Comparison of ENCODE assay signal across 2 cellular contexts in genomic region chr2:208210688-208211451, GRCh38.
TF ChIP-seq lines count a peak whose summit lies in the region.

No MANE protein-coding gene starts in this region.

TF ChIP-seq in GM23338, 12 proteins besides CTCF, POLR2A, EP300 and RAD21:
- TF ChIP-seq ZNF331 (CRISPR knock-in tag; IDR thresholded peaks at IDR 0.05; ENCODE audit: low read depth) (no peak), JUNB (IDR thresholded peaks at IDR 0.05; ENCODE audit: unreplicated experiment) (no peak), EZH2 (IDR thresholded peaks at IDR 0.05; ENCODE audit: low read depth, unreplicated experiment) (no peak), CREB1 (CRISPR knock-in tag; IDR thresholded peaks at IDR 0.05; ENCODE audit: low read depth) (no peak), ZNF114 (CRISPR knock-in tag; IDR thresholded peaks at IDR 0.05) (no peak), EZH2phosphoT487 (IDR thresholded peaks at IDR 0.05; ENCODE audit: unreplicated experiment) (no peak), ETS1 (IDR thresholded peaks at IDR 0.05) (no peak), STAT1 (IDR thresholded peaks at IDR 0.05; ENCODE audit: unreplicated experiment) (no peak), NANOG (IDR thresholded peaks at IDR 0.05; ENCODE audit: borderline replicate concordance) (no peak), POLR2AphosphoS5 (IDR thresholded peaks at IDR 0.05; ENCODE audit: low read depth) (no peak)
- TF ChIP-seq, protein P1, sequence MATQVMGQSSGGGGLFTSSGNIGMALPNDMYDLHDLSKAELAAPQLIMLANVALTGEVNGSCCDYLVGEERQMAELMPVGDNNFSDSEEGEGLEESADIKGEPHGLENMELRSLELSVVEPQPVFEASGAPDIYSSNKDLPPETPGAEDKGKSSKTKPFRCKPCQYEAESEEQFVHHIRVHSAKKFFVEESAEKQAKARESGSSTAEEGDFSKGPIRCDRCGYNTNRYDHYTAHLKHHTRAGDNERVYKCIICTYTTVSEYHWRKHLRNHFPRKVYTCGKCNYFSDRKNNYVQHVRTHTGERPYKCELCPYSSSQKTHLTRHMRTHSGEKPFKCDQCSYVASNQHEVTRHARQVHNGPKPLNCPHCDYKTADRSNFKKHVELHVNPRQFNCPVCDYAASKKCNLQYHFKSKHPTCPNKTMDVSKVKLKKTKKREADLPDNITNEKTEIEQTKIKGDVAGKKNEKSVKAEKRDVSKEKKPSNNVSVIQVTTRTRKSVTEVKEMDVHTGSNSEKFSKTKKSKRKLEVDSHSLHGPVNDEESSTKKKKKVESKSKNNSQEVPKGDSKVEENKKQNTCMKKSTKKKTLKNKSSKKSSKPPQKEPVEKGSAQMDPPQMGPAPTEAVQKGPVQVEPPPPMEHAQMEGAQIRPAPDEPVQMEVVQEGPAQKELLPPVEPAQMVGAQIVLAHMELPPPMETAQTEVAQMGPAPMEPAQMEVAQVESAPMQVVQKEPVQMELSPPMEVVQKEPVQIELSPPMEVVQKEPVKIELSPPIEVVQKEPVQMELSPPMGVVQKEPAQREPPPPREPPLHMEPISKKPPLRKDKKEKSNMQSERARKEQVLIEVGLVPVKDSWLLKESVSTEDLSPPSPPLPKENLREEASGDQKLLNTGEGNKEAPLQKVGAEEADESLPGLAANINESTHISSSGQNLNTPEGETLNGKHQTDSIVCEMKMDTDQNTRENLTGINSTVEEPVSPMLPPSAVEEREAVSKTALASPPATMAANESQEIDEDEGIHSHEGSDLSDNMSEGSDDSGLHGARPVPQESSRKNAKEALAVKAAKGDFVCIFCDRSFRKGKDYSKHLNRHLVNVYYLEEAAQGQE (IDR thresholded peaks at IDR 0.05; ENCODE audit: unreplicated experiment): no peak
- TF ChIP-seq, protein P2, sequence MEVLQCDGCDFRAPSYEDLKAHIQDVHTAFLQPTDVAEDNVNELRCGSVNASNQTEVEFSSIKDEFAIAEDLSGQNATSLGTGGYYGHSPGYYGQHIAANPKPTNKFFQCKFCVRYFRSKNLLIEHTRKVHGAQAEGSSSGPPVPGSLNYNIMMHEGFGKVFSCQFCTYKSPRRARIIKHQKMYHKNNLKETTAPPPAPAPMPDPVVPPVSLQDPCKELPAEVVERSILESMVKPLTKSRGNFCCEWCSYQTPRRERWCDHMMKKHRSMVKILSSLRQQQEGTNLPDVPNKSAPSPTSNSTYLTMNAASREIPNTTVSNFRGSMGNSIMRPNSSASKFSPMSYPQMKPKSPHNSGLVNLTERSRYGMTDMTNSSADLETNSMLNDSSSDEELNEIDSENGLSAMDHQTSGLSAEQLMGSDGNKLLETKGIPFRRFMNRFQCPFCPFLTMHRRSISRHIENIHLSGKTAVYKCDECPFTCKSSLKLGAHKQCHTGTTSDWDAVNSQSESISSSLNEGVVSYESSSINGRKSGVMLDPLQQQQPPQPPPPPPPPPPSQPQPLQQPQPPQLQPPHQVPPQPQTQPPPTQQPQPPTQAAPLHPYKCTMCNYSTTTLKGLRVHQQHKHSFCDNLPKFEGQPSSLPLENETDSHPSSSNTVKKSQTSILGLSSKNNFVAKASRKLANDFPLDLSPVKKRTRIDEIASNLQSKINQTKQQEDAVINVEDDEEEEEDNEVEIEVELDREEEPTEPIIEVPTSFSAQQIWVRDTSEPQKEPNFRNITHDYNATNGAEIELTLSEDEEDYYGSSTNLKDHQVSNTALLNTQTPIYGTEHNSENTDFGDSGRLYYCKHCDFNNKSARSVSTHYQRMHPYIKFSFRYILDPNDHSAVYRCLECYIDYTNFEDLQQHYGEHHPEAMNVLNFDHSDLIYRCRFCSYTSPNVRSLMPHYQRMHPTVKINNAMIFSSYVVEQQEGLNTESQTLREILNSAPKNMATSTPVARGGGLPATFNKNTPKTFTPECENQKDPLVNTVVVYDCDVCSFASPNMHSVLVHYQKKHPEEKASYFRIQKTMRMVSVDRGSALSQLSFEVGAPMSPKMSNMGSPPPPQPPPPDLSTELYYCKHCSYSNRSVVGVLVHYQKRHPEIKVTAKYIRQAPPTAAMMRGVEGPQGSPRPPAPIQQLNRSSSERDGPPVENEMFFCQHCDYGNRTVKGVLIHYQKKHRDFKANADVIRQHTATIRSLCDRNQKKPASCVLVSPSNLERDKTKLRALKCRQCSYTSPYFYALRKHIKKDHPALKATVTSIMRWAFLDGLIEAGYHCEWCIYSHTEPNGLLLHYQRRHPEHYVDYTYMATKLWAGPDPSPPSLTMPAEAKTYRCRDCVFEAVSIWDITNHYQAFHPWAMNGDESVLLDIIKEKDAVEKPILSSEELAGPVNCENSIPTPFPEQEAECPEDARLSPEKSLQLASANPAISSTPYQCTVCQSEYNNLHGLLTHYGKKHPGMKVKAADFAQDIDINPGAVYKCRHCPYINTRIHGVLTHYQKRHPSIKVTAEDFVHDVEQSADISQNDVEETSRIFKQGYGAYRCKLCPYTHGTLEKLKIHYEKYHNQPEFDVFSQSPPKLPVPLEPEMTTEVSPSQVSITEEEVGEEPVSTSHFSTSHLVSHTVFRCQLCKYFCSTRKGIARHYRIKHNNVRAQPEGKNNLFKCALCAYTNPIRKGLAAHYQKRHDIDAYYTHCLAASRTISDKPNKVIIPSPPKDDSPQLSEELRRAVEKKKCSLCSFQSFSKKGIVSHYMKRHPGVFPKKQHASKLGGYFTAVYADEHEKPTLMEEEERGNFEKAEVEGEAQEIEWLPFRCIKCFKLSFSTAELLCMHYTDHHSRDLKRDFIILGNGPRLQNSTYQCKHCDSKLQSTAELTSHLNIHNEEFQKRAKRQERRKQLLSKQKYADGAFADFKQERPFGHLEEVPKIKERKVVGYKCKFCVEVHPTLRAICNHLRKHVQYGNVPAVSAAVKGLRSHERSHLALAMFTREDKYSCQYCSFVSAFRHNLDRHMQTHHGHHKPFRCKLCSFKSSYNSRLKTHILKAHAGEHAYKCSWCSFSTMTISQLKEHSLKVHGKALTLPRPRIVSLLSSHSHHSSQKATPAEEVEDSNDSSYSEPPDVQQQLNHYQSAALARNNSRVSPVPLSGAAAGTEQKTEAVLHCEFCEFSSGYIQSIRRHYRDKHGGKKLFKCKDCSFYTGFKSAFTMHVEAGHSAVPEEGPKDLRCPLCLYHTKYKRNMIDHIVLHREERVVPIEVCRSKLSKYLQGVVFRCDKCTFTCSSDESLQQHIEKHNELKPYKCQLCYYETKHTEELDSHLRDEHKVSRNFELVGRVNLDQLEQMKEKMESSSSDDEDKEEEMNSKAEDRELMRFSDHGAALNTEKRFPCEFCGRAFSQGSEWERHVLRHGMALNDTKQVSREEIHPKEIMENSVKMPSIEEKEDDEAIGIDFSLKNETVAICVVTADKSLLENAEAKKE (CRISPR knock-in tag; IDR thresholded peaks at IDR 0.05): no peak

TF ChIP-seq in K562, 482 proteins besides CTCF, POLR2A, EP300 and RAD21 (continues in another document):
- TF ChIP-seq MBD2 (IDR thresholded peaks at IDR 0.05; ENCODE audit: borderline replicate concordance, low read depth): no peak
- no peak for TF ChIP-seq ZNF124 (CRISPR knock-in tag; IDR thresholded peaks at IDR 0.05)
- no peak for TF ChIP-seq POLR2B (IDR thresholded peaks at IDR 0.05; ENCODE audit: low read depth, partially characterized antibody)
- no peak for TF ChIP-seq NR2C1 (IDR thresholded peaks at IDR 0.05)
- TF ChIP-seq NR2C1 (tag; IDR thresholded peaks at IDR 0.05): no peak
- no peak for TF ChIP-seq ZFP1 (CRISPR knock-in tag; IDR thresholded peaks at IDR 0.05)
- TF ChIP-seq, protein P3, sequence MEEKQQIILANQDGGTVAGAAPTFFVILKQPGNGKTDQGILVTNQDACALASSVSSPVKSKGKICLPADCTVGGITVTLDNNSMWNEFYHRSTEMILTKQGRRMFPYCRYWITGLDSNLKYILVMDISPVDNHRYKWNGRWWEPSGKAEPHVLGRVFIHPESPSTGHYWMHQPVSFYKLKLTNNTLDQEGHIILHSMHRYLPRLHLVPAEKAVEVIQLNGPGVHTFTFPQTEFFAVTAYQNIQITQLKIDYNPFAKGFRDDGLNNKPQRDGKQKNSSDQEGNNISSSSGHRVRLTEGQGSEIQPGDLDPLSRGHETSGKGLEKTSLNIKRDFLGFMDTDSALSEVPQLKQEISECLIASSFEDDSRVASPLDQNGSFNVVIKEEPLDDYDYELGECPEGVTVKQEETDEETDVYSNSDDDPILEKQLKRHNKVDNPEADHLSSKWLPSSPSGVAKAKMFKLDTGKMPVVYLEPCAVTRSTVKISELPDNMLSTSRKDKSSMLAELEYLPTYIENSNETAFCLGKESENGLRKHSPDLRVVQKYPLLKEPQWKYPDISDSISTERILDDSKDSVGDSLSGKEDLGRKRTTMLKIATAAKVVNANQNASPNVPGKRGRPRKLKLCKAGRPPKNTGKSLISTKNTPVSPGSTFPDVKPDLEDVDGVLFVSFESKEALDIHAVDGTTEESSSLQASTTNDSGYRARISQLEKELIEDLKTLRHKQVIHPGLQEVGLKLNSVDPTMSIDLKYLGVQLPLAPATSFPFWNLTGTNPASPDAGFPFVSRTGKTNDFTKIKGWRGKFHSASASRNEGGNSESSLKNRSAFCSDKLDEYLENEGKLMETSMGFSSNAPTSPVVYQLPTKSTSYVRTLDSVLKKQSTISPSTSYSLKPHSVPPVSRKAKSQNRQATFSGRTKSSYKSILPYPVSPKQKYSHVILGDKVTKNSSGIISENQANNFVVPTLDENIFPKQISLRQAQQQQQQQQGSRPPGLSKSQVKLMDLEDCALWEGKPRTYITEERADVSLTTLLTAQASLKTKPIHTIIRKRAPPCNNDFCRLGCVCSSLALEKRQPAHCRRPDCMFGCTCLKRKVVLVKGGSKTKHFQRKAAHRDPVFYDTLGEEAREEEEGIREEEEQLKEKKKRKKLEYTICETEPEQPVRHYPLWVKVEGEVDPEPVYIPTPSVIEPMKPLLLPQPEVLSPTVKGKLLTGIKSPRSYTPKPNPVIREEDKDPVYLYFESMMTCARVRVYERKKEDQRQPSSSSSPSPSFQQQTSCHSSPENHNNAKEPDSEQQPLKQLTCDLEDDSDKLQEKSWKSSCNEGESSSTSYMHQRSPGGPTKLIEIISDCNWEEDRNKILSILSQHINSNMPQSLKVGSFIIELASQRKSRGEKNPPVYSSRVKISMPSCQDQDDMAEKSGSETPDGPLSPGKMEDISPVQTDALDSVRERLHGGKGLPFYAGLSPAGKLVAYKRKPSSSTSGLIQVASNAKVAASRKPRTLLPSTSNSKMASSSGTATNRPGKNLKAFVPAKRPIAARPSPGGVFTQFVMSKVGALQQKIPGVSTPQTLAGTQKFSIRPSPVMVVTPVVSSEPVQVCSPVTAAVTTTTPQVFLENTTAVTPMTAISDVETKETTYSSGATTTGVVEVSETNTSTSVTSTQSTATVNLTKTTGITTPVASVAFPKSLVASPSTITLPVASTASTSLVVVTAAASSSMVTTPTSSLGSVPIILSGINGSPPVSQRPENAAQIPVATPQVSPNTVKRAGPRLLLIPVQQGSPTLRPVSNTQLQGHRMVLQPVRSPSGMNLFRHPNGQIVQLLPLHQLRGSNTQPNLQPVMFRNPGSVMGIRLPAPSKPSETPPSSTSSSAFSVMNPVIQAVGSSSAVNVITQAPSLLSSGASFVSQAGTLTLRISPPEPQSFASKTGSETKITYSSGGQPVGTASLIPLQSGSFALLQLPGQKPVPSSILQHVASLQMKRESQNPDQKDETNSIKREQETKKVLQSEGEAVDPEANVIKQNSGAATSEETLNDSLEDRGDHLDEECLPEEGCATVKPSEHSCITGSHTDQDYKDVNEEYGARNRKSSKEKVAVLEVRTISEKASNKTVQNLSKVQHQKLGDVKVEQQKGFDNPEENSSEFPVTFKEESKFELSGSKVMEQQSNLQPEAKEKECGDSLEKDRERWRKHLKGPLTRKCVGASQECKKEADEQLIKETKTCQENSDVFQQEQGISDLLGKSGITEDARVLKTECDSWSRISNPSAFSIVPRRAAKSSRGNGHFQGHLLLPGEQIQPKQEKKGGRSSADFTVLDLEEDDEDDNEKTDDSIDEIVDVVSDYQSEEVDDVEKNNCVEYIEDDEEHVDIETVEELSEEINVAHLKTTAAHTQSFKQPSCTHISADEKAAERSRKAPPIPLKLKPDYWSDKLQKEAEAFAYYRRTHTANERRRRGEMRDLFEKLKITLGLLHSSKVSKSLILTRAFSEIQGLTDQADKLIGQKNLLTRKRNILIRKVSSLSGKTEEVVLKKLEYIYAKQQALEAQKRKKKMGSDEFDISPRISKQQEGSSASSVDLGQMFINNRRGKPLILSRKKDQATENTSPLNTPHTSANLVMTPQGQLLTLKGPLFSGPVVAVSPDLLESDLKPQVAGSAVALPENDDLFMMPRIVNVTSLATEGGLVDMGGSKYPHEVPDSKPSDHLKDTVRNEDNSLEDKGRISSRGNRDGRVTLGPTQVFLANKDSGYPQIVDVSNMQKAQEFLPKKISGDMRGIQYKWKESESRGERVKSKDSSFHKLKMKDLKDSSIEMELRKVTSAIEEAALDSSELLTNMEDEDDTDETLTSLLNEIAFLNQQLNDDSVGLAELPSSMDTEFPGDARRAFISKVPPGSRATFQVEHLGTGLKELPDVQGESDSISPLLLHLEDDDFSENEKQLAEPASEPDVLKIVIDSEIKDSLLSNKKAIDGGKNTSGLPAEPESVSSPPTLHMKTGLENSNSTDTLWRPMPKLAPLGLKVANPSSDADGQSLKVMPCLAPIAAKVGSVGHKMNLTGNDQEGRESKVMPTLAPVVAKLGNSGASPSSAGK (IDR thresholded peaks at IDR 0.05): peak; percentile 59
- TF ChIP-seq ZNF609 (CRISPR knock-in tag; IDR thresholded peaks at IDR 0.05; ENCODE audit: borderline replicate concordance): no peak
- TF ChIP-seq USF1 (CRISPR knock-in tag; IDR thresholded peaks at IDR 0.05): peak; percentile 48; the same call in 1 of the 2 replicates
